Comparison of ENCODE assay signal across 14 cellular contexts in the genomic region with DNA sequence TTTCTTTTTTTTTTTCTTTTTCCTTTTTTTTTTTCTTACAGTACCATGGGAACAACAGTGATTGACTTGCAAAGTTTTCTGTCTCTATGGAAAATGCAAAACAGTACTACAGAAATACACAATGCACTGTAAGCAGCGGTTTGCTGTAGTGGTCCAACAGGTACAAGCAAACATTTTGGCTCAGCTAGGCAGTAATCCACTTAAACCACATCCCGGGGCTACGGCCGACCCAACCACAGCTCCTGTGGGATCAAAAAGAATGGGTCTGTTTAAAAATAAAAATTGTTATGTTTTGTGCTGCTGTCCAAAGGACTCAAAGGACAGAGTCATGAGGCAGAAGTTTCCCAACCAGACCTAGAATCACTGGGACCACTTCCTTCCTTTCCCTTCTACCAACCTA.
DNase-seq lines count a peak whose midpoint lies in the region; ATAC-seq and TF ChIP-seq lines count a peak whose summit lies in the region.
"Had no signal": no experiment of that assay in that cellular context is flagged by ENCODE, and none has a peak within 500 bp of the region (broad histone marks: within the 10 kb centered on the region; RNA-seq: fewer than 3 reads in every experiment).

No MANE protein-coding gene starts in this region.

- peaks cover 3% of the 10 kb centered on the region for H3K9me3 Mint-ChIP-seq in activated CD8-positive, alpha-beta T cell treated with anti-CD3 and anti-CD28 coated beads for 36 hours

- no peak overlapping the region for H3K27ac ChIP-seq in trophoblast cell (ENCODE audit: low read depth, low read length)
- H3K27ac ChIP-seq: A549, HL-60 had no signal

- ATAC-seq in activated CD8-positive, alpha-beta T cell treated with anti-CD3 and anti-CD28 coated beads for 36 hours, result no peak
- ATAC-seq: A549, GM12878, HCT116, K562 had no signal

- in situ Hi-C loops in astrocyte of the cerebellum (cut with HindIII; ENCODE audit: low sequenced_read_pairs), result no loop called here

- CTCF ChIA-PET in activated CD8-positive, alpha-beta T cell treated with anti-CD3 and anti-CD28 coated beads for 36 hours (lab: Charles Lee), result no interaction called here

- DNase-seq in H4 (ENCODE audit: low spot score) (peak; percentile 6), astrocyte of the cerebellum (ENCODE audit: low read depth) (peak; percentile 56), trophoblast cell (no peak), HCEC 1CT (no peak), SKM-1 treated with dmso at 0.1 percent for 144 hours (lab: John Stamatoyannopoulos, UW; ENCODE audit: unreplicated experiment) (no peak), NCI-H446 treated with DMSO at 0.1 percent for 48 hours (lab: John Stamatoyannopoulos, UW) (no peak)
- DNase-seq in activated CD8-positive, alpha-beta T cell treated with anti-CD3 and anti-CD28 coated beads for 36 hours, result no peak
- DNase-seq: CD4-positive, alpha-beta T cell; DMS79 had no signal

- no peak overlapping the region for H3K14ac ChIP-seq in trophoblast cell (ENCODE audit: low read length)

- no peaks in the 10 kb centered on the region for H3K27me3 ChIP-seq in trophoblast cell (ENCODE audit: insufficient read depth, low read length)

- H2AFZ ChIP-seq in trophoblast cell (ENCODE audit: insufficient read depth, low read length, poor library complexity), result no peak overlapping the region

- peaks cover 5% of the 10 kb centered on the region for H3K9me3 ChIP-seq in trophoblast cell (ENCODE audit: insufficient read depth, low read depth, low read length)
- H3K9me3 ChIP-seq: A549 had no signal

- peaks cover 3% of the 10 kb centered on the region for H3K79me2 ChIP-seq in trophoblast cell (ENCODE audit: control insufficient read depth, insufficient read depth, low read length, poor library complexity)

- no peaks in the 10 kb centered on the region for H3K4me1 Mint-ChIP-seq in activated CD8-positive, alpha-beta T cell treated with anti-CD3 and anti-CD28 coated beads for 36 hours (ENCODE audit: low read depth)

- H3K4ac ChIP-seq in trophoblast cell (ENCODE audit: low read depth, low read length), result no peak overlapping the region

- no peak for TF ChIP-seq CTCF in astrocyte of the cerebellum (IDR thresholded peaks at IDR 0.05; ENCODE audit: low read depth, low read length, missing control alignments)
- TF ChIP-seq CTCF in activated CD8-positive, alpha-beta T cell treated with anti-CD3 and anti-CD28 coated beads for 36 hours (IDR thresholded peaks at IDR 0.05), result no peak

- H4K8ac ChIP-seq in trophoblast cell (ENCODE audit: low read depth, low read length), result no peak overlapping the region

- peaks cover 23% of the 10 kb centered on the region for H3K27me3 Mint-ChIP-seq in activated CD8-positive, alpha-beta T cell treated with anti-CD3 and anti-CD28 coated beads for 36 hours

- no CpG with 5 or more reads among the region's 4 CpGs for WGBS in trophoblast cell (ENCODE audit: extremely low coverage, insufficient coverage, insufficient read length)

- no peak overlapping the region for H3K4me2 ChIP-seq in trophoblast cell (ENCODE audit: low read length)
- H3K4me2 ChIP-seq: A549 had no signal

- H3K4me1 ChIP-seq in trophoblast cell (ENCODE audit: control insufficient read depth in 1 of 2, insufficient read depth in 2 of 2, low read length in 2 of 2), result peaks cover 9 to 10% of the 10 kb centered on the region in 2 experiments
- H3K4me1 ChIP-seq: A549 had no signal

- peaks cover 4 to 8% of the 10 kb centered on the region in 2 experiments for H3K36me3 ChIP-seq in trophoblast cell (ENCODE audit: control insufficient read depth in 1 of 2, insufficient read depth in 2 of 2, low read length in 2 of 2)

- H3K18ac ChIP-seq in trophoblast cell (ENCODE audit: low read length), result no peak overlapping the region

- H4K91ac ChIP-seq in trophoblast cell (ENCODE audit: low read depth, low read length), result no peak overlapping the region

- H3K23ac ChIP-seq in trophoblast cell (ENCODE audit: low read length), result no peak overlapping the region

- no peak overlapping the region for H2AK5ac ChIP-seq in trophoblast cell (ENCODE audit: low read length)

- H3K36me3 Mint-ChIP-seq in activated CD8-positive, alpha-beta T cell treated with anti-CD3 and anti-CD28 coated beads for 36 hours (ENCODE audit: low read depth), result peaks cover 3% of the 10 kb centered on the region

- no peak overlapping the region for H4K12ac ChIP-seq in trophoblast cell (ENCODE audit: low read depth, low read length)

- H3K9ac ChIP-seq in trophoblast cell (ENCODE audit: low read length), result no peak overlapping the region

- H3K4me3 Mint-ChIP-seq in activated CD8-positive, alpha-beta T cell treated with anti-CD3 and anti-CD28 coated beads for 36 hours, result no peak overlapping the region
- H3K4me3 Mint-ChIP-seq: CD4-positive, alpha-beta T cell had no signal

- H3K79me1 ChIP-seq in trophoblast cell (ENCODE audit: low read length), result peaks cover 14% of the 10 kb centered on the region

- H2BK5ac ChIP-seq in trophoblast cell (ENCODE audit: low read depth, low read length, poor library complexity), result no peak overlapping the region

- POLR2A ChIA-PET in activated CD8-positive, alpha-beta T cell treated with anti-CD3 and anti-CD28 coated beads for 36 hours (lab: Charles Lee), result no interaction called here

- H2BK12ac ChIP-seq in trophoblast cell (ENCODE audit: low read length), result no peak overlapping the region

- peak overlapping the region; percentile 5 for H2BK120ac ChIP-seq in trophoblast cell (ENCODE audit: insufficient read depth, low read length, poor library complexity)

- H3K4me3 ChIP-seq in astrocyte of the cerebellum (ENCODE audit: low read depth, low read length) (no peak overlapping the region), trophoblast cell (ENCODE audit: low read depth, low read length) (no peak overlapping the region)
- H3K4me3 ChIP-seq: A549, GM12878, K562 had no signal

- intact Hi-C loops in activated CD8-positive, alpha-beta T cell treated with anti-CD3 and anti-CD28 coated beads for 36 hours (cut with micrococcal nuclease), result no loop called here

- no peak overlapping the region for H3K27ac Mint-ChIP-seq in activated CD8-positive, alpha-beta T cell treated with anti-CD3 and anti-CD28 coated beads for 36 hours
- H3K27ac Mint-ChIP-seq: CD4-positive, alpha-beta T cell had no signal

Comparison
In these comparisons a context has a peak if more than half of its experiments do, and no peak if none do; other contexts are left out.
1. DNase-seq: peak in H4 (single experiment) and astrocyte of the cerebellum (single experiment); none in trophoblast cell (0 of 2), HCEC 1CT (single experiment), SKM-1 treated with dmso at 0.1 percent for 144 hours (single experiment), NCI-H446 treated with DMSO at 0.1 percent for 48 hours (single experiment) and activated CD8-positive, alpha-beta T cell treated with anti-CD3 and anti-CD28 coated beads for 36 hours (single experiment).